9 cellular contexts compared by ENCODE assay signal in genomic region chr2:172113617-172114016, GRCh38. TPM values are rescaled to one million over a fixed set of nuclear protein-coding genes. Genes with fewer than 3 reads are reported as not detected.
A peak's percentile ranks its signal among the peaks of the same experiment; 100 is the strongest.
DNase-seq lines count a peak whose midpoint lies in the region; ATAC-seq and TF ChIP-seq lines count a peak whose summit lies in the region.
"Had no signal": no experiment of that assay in that cellular context is flagged by ENCODE, and none has a peak within 500 bp of the region (broad histone marks: within the 10 kb centered on the region; RNA-seq: fewer than 3 reads in every experiment).

No MANE protein-coding gene starts in this region.

- H3K9ac ChIP-seq in MM.1S (ENCODE audit: low read length) = no peak overlapping the region
- no peak overlapping the region for H3K9ac ChIP-seq in neural progenitor cell

- CTCF ChIA-PET in GM10248 (lab: Yijun Ruan, JAX) = interaction anchor here (0.6 to 3.8 kb wide), 16 partner anchors 8 to 547 kb away, joined by 3 to 20 read pairs (median 4); no protein-coding TSS in a partner anchor

- H3K27ac ChIP-seq in MM.1S (ENCODE audit: low read length) (no peak overlapping the region), neural progenitor cell (no peak overlapping the region)

- H3K36me3 ChIP-seq in MM.1S (replicated peaks; ENCODE audit: insufficient read depth, low read length) (no peaks in the 10 kb centered on the region), neural progenitor cell (no peaks in the 10 kb centered on the region)

- peaks cover 13% of the 10 kb centered on the region for H3K27me3 Mint-ChIP-seq in neural progenitor cell (ENCODE audit: insufficient read depth, low read depth)

- no peaks in the 10 kb centered on the region for H3K79me2 ChIP-seq in MM.1S (ENCODE audit: low read length)
- H3K79me2 ChIP-seq in neural progenitor cell (ENCODE audit: low read depth) = no peaks in the 10 kb centered on the region

- H3F3A ChIP-seq in MM.1S (ENCODE audit: insufficient read depth, low read length) = no peaks in the 10 kb centered on the region
- H3F3A ChIP-seq in neural progenitor cell (ENCODE audit: low read depth) = peaks cover 3% of the 10 kb centered on the region

- POLR2A ChIA-PET in GM10248 (lab: Yijun Ruan, JAX) = no interaction called here

- H3K9me3 Mint-ChIP-seq in neural progenitor cell = no peaks in the 10 kb centered on the region
- H3K9me3 Mint-ChIP-seq in activated naive CD4-positive, alpha-beta T cell treated with anti-CD3 and anti-CD28 coated beads, Interleukin-2, amount 50 U/mL, for 72 hours = no peaks in the 10 kb centered on the region

- no peaks in the 10 kb centered on the region for H3K36me3 Mint-ChIP-seq in neural progenitor cell
- H3K36me3 Mint-ChIP-seq in activated naive CD4-positive, alpha-beta T cell treated with anti-CD3 and anti-CD28 coated beads, Interleukin-2, amount 50 U/mL, for 72 hours = peaks cover 0 to under 1% of the 10 kb centered on the region in 2 donors

- H3K27me3 ChIP-seq in MM.1S (replicated peaks; ENCODE audit: insufficient read depth, low read length) = no peaks in the 10 kb centered on the region
- H3K27me3 ChIP-seq in neural progenitor cell = peaks cover 38% of the 10 kb centered on the region

- H2AFZ ChIP-seq in MM.1S (ENCODE audit: low read length) (no peak overlapping the region), neural progenitor cell (replicated peaks) (no peak overlapping the region)

- TF ChIP-seq CTCF in GM10248 (IDR thresholded peaks at IDR 0.05; ENCODE audit: control extremely low read depth, extremely low read depth, low read depth, missing control alignments) (peak; percentile 25), MM.1S (IDR thresholded peaks at IDR 0.05; ENCODE audit: low read length) (peak; percentile 27), neural progenitor cell (IDR thresholded peaks at IDR 0.05) (peak; percentile 67)

- DNase-seq in GM10248 (ENCODE audit: extremely low spot score) = peak; percentile 15
- no peak for DNase-seq in MM.1S
- peak; percentile 46 for DNase-seq in cerebellum (ENCODE audit: low spot score)
- peak; percentile 56 for DNase-seq in neural progenitor cell (ENCODE audit: low spot score)
- DNase-seq in activated naive CD4-positive, alpha-beta T cell treated with anti-CD3 and anti-CD28 coated beads, Interleukin-2, amount 50 U/mL, for 72 hours (ENCODE audit: low spot score in 2 of 2) = no peak
- DNase-seq: head of caudate nucleus had no signal

- no peaks in the 10 kb centered on the region for H3K9me2 ChIP-seq in MM.1S (replicated peaks; ENCODE audit: insufficient read depth, low read length)

- no peaks in the 10 kb centered on the region for H3K4me1 ChIP-seq in MM.1S (ENCODE audit: low read length)
- H3K4me1 ChIP-seq in neural progenitor cell = peaks cover 9% of the 10 kb centered on the region

- H3K27ac Mint-ChIP-seq in neural progenitor cell = no peak overlapping the region
- no peak overlapping the region for H3K27ac Mint-ChIP-seq in activated naive CD4-positive, alpha-beta T cell treated with anti-CD3 and anti-CD28 coated beads, Interleukin-2, amount 50 U/mL, for 72 hours

- H4K20me1 ChIP-seq in MM.1S (ENCODE audit: insufficient read depth, low read length) (no peaks in the 10 kb centered on the region), neural progenitor cell (ENCODE audit: low read depth) (no peaks in the 10 kb centered on the region)

- no peaks in the 10 kb centered on the region for H3K9me3 ChIP-seq in MM.1S (replicated peaks; ENCODE audit: insufficient read depth, low read length)
- H3K9me3 ChIP-seq in neural progenitor cell (ENCODE audit: low read depth) = no peaks in the 10 kb centered on the region

- no peak for ATAC-seq in activated naive CD4-positive, alpha-beta T cell treated with anti-CD3 and anti-CD28 coated beads, Interleukin-2, amount 50 U/mL, for 72 hours
- ATAC-seq in HG02840 (IDR thresholded peaks at IDR 0.05; ENCODE audit: low FRiP score, unreplicated experiment) (no peak), GM21737 (IDR thresholded peaks at IDR 0.05; ENCODE audit: unreplicated experiment) (no peak), GM21526 (IDR thresholded peaks at IDR 0.05; ENCODE audit: low FRiP score, unreplicated experiment) (no peak)

- peaks cover 9% of the 10 kb centered on the region for H3K4me1 Mint-ChIP-seq in neural progenitor cell

- H3K4me2 ChIP-seq in MM.1S (ENCODE audit: low read depth, low read length) (no peak overlapping the region), neural progenitor cell (no peak overlapping the region)

- H3K4me3 ChIP-seq in MM.1S (ENCODE audit: low read length) (no peak overlapping the region), neural progenitor cell (no peak overlapping the region)

- H3K4me3 Mint-ChIP-seq in neural progenitor cell = no peak overlapping the region

RNA-seq across cellular contexts. Expression of gene DLX2, which starts 10.9 kb away (rescaled TPM):
- total RNA-seq in cerebellum = not detected
- total RNA-seq in neural progenitor cell (ENCODE audit: low replicate concordance) = 0.19 TPM in 1 of 2 replicates, not detected in the other
- total RNA-seq in activated naive CD4-positive, alpha-beta T cell treated with anti-CD3 and anti-CD28 coated beads, Interleukin-2, amount 50 U/mL, for 72 hours = not detected

RNA-seq across cellular contexts. Expression of gene DLX1, which starts 28.3 kb away (rescaled TPM):
- total RNA-seq in cerebellum = not detected
- not detected in 2 replicates for total RNA-seq in neural progenitor cell (ENCODE audit: low replicate concordance)
- total RNA-seq in activated naive CD4-positive, alpha-beta T cell treated with anti-CD3 and anti-CD28 coated beads, Interleukin-2, amount 50 U/mL, for 72 hours = not detected

Comparison
In these comparisons a context has a peak if more than half of its experiments do, and no peak if none do; other contexts are left out.
1. DNase-seq: peak in GM10248 (single experiment), cerebellum (single experiment) and neural progenitor cell (single experiment); none in MM.1S (single experiment) and activated naive CD4-positive, alpha-beta T cell treated with anti-CD3 and anti-CD28 coated beads, Interleukin-2, amount 50 U/mL, for 72 hours (0 of 2).
2. Peak in every context shown above with its lines, with median percentiles within 50 percentile points of each other: CTCF ChIP-seq.